ENCODE assay signal across 8 cellular contexts in genomic region chr6:111761783-111762312, GRCh38.
DNase-seq lines count a peak whose midpoint lies in the region; ATAC-seq, FAIRE-seq and TF ChIP-seq lines count a peak whose summit lies in the region.

No MANE protein-coding gene starts in this region.

- peaks cover 46 to 96% (median 78%) of the 10 kb centered on the region in 4 donors for H3K4me1 Mint-ChIP-seq in CD4-positive, CD25-positive, alpha-beta regulatory T cell
- peaks cover 95% of the 10 kb centered on the region for H3K4me1 Mint-ChIP-seq in activated CD8-positive, alpha-beta T cell treated with anti-CD3 and anti-CD28 coated beads for 36 hours (ENCODE audit: low read depth)
- H3K4me1 Mint-ChIP-seq in memory B cell (peaks cover 59% of the 10 kb centered on the region), HFFc6 (ENCODE audit: low read depth) (peaks cover 69% of the 10 kb centered on the region)

- TF ChIP-seq CTCF in activated CD8-positive, alpha-beta T cell treated with anti-CD3 and anti-CD28 coated beads for 36 hours (IDR thresholded peaks at IDR 0.05) = no peak
- TF ChIP-seq CTCF in HepG2 (CRISPR knock-in tag; IDR thresholded peaks at IDR 0.05) (no peak), HFFc6 (IDR thresholded peaks at IDR 0.05) (no peak)

- POLR2A ChIA-PET in activated CD8-positive, alpha-beta T cell treated with anti-CD3 and anti-CD28 coated beads for 36 hours (lab: Charles Lee) = interaction anchor here (0.7 to 4.5 kb wide), 15 partner anchors 9 to 112 kb away, joined by 3 to 35 read pairs (median 5); partner anchors contain the start of gene FYN
- POLR2A ChIA-PET in HepG2 (lab: Yijun Ruan, JAX) = no interaction called here

- peaks cover 98% of the 10 kb centered on the region for H3K4me1 ChIP-seq in CD4-positive, CD25-positive, alpha-beta regulatory T cell (ENCODE audit: control insufficient read depth, insufficient read depth, low read length, poor library complexity, severe bottlenecking)
- no peaks in the 10 kb centered on the region for H3K4me1 ChIP-seq in HepG2 (ENCODE audit: insufficient read depth, low read length)

- WGBS in HepG2 (ENCODE audit: low lambda C conversion rate) = 80% methylated on average over 7 of the region's 7 CpGs

- no peak for TF ChIP-seq POLR2A in HepG2 (IDR thresholded peaks at IDR 0.05; ENCODE audit: insufficient read depth in 1 of 2, low read depth in 2 of 2, low read length in 2 of 2)

- H3K36me3 ChIP-seq in CD4-positive, CD25-positive, alpha-beta regulatory T cell (ENCODE audit: control insufficient read depth, insufficient read depth, low read length) = no peaks in the 10 kb centered on the region
- peaks cover 0 to 2% of the 10 kb centered on the region in 2 experiments; a peak in 1 of 5 replicates for H3K36me3 ChIP-seq in HepG2 (replicated peaks in 1 of 2; ENCODE audit: control insufficient read depth in 1 of 2, insufficient read depth in 2 of 2, low read length in 2 of 2)

- no peaks in the 10 kb centered on the region for H3K79me2 ChIP-seq in HepG2 (ENCODE audit: insufficient read depth, low read length)

- H3K4me3 ChIP-seq in CD4-positive, CD25-positive, alpha-beta regulatory T cell (ENCODE audit: low read depth, low read length) = peak overlapping the region; percentile 89
- no peak overlapping the region for H3K4me3 ChIP-seq in HepG2 (replicated peaks in 1 of 3; ENCODE audit: insufficient read depth in 1 of 3, low read depth in 2 of 3, low read length in 3 of 3)

- TF ChIP-seq RAD21 in HepG2 (CRISPR knock-in tag; IDR thresholded peaks at IDR 0.05) = no peak

- CTCF ChIA-PET in activated CD8-positive, alpha-beta T cell treated with anti-CD3 and anti-CD28 coated beads for 36 hours (lab: Charles Lee) = interaction anchor here (1.0 to 4.1 kb wide), 12 partner anchors 8 to 283 kb away, joined by 3 to 26 read pairs (median 4); no protein-coding TSS in a partner anchor
- CTCF ChIA-PET in HepG2 (lab: Yijun Ruan, JAX; ENCODE audit: low intra/inter-chr PET ratio, low total read pairs) = no interaction called here

- H3K9me3 Mint-ChIP-seq in CD4-positive, CD25-positive, alpha-beta regulatory T cell = peaks cover 0 to 1% (median 0%) of the 10 kb centered on the region in 7 donors
- no peaks in the 10 kb centered on the region for H3K9me3 Mint-ChIP-seq in activated CD8-positive, alpha-beta T cell treated with anti-CD3 and anti-CD28 coated beads for 36 hours
- H3K9me3 Mint-ChIP-seq in memory B cell (no peaks in the 10 kb centered on the region), HFFc6 (no peaks in the 10 kb centered on the region)

- BruUV-seq in HepG2 (replicated peaks; lab: Mats Ljungman, UMichigan) = no TSS peak

- peak overlapping the region; percentile 99 to 100 (median 100) for H3K27ac Mint-ChIP-seq in CD4-positive, CD25-positive, alpha-beta regulatory T cell
- peak overlapping the region; percentile 99 for H3K27ac Mint-ChIP-seq in activated CD8-positive, alpha-beta T cell treated with anti-CD3 and anti-CD28 coated beads for 36 hours
- H3K27ac Mint-ChIP-seq in memory B cell = no peak overlapping the region
- H3K27ac Mint-ChIP-seq in HFFc6 = no peak overlapping the region

- no peaks in the 10 kb centered on the region for H3K27me3 Mint-ChIP-seq in CD4-positive, CD25-positive, alpha-beta regulatory T cell
- H3K27me3 Mint-ChIP-seq in activated CD8-positive, alpha-beta T cell treated with anti-CD3 and anti-CD28 coated beads for 36 hours = no peaks in the 10 kb centered on the region
- H3K27me3 Mint-ChIP-seq in memory B cell = no peaks in the 10 kb centered on the region
- peaks cover 3% of the 10 kb centered on the region; the same call in 1 of the 2 replicates for H3K27me3 Mint-ChIP-seq in HFFc6 (ENCODE audit: insufficient read depth)

- peak overlapping the region; percentile 59 to 95 (median 88) for H3K4me3 Mint-ChIP-seq in CD4-positive, CD25-positive, alpha-beta regulatory T cell
- peak overlapping the region; percentile 77 for H3K4me3 Mint-ChIP-seq in activated CD8-positive, alpha-beta T cell treated with anti-CD3 and anti-CD28 coated beads for 36 hours
- H3K4me3 Mint-ChIP-seq in memory B cell (peak overlapping the region; percentile 52), HFFc6 (no peak overlapping the region)

- no peak for DNase-seq in CD4-positive, CD25-positive, alpha-beta regulatory T cell
- DNase-seq in activated CD8-positive, alpha-beta T cell treated with anti-CD3 and anti-CD28 coated beads for 36 hours = peak; percentile 74
- DNase-seq in memory B cell (ENCODE audit: low spot score in 2 of 2) = peak in 1 of 2 donors; percentile 13
- no peak for DNase-seq in dermis blood vessel endothelial cell
- DNase-seq in GM03348 (ENCODE audit: low spot score) = no peak
- no peak for DNase-seq in HepG2 (ENCODE audit: low spot score)
- DNase-seq in HFFc6 = no peak

- H3K27me3 ChIP-seq in CD4-positive, CD25-positive, alpha-beta regulatory T cell (ENCODE audit: control insufficient read depth, insufficient read depth, low read length) = no peaks in the 10 kb centered on the region
- H3K27me3 ChIP-seq in HepG2 (ENCODE audit: control insufficient read depth in 1 of 2, insufficient read depth in 2 of 2, low read length in 2 of 2) = no peaks in the 10 kb centered on the region

- intact Hi-C loops in activated CD8-positive, alpha-beta T cell treated with anti-CD3 and anti-CD28 coated beads for 36 hours (cut with micrococcal nuclease) = loop anchor here (2.0 to 5.0 kb wide), 4 partner anchors 43 to 280 kb away; partner anchors contain the start of gene FYN
- intact Hi-C loops in HepG2 (cut with micrococcal nuclease; ENCODE audit: unreplicated experiment) = no loop called here

- H3K36me3 Mint-ChIP-seq in CD4-positive, CD25-positive, alpha-beta regulatory T cell = peaks cover 17% of the 10 kb centered on the region
- H3K36me3 Mint-ChIP-seq in activated CD8-positive, alpha-beta T cell treated with anti-CD3 and anti-CD28 coated beads for 36 hours (ENCODE audit: low read depth) = peaks cover 88% of the 10 kb centered on the region
- H3K36me3 Mint-ChIP-seq in memory B cell = peaks cover 14% of the 10 kb centered on the region
- peaks cover 16% of the 10 kb centered on the region for H3K36me3 Mint-ChIP-seq in HFFc6 (ENCODE audit: low read depth)

- no peak for FAIRE-seq in HepG2 (lab: Jason Lieb, UNC)

- no peak for ATAC-seq in CD4-positive, CD25-positive, alpha-beta regulatory T cell (ENCODE audit: low read depth in 2 of 2)
- ATAC-seq in HG02798 (IDR thresholded peaks at IDR 0.05; ENCODE audit: poor library complexity, unreplicated experiment) (peak; percentile 52), memory B cell (ENCODE audit: low read depth) (peak; percentile 69), HepG2 (no peak)
- ATAC-seq in activated CD8-positive, alpha-beta T cell treated with anti-CD3 and anti-CD28 coated beads for 36 hours = no peak

- no peak overlapping the region for H3K9ac ChIP-seq in HepG2 (ENCODE audit: insufficient read depth, low read depth, low read length)

- in situ Hi-C loops in HepG2 (cut with HindIII; ENCODE audit: extremely low pct_ligation_motif_present, low pct_unique_long_range_greater_than_20kb) = no loop called here

- peak overlapping the region; percentile 98 for H3K27ac ChIP-seq in CD4-positive, CD25-positive, alpha-beta regulatory T cell (ENCODE audit: insufficient read depth, low read length, poor library complexity, severe bottlenecking)
- no peak overlapping the region for H3K27ac ChIP-seq in HepG2 (ENCODE audit: extremely low read length, insufficient read depth, low read length)

- TF ChIP-seq EP300 in HepG2 (IDR thresholded peaks at IDR 0.05; ENCODE audit: low read depth in 2 of 2, low read length in 2 of 2) (no peak), HepG2 (CRISPR knock-in tag; IDR thresholded peaks at IDR 0.05; ENCODE audit: borderline replicate concordance) (no peak)

- no peak overlapping the region for H2AFZ ChIP-seq in HepG2 (ENCODE audit: low read length)

- H3K9me3 ChIP-seq in CD4-positive, CD25-positive, alpha-beta regulatory T cell (ENCODE audit: control insufficient read depth in 2 of 2, low read length in 2 of 2) = no peaks in the 10 kb centered on the region
- no peaks in the 10 kb centered on the region for H3K9me3 ChIP-seq in HepG2 (ENCODE audit: low read length)

- H3K4me2 ChIP-seq in HepG2 (ENCODE audit: low read depth, low read length) = no peak overlapping the region

- no peaks in the 10 kb centered on the region for H4K20me1 ChIP-seq in HepG2 (ENCODE audit: insufficient read depth, low read length)

TF ChIP-seq in HepG2, 621 proteins besides CTCF, POLR2A, EP300 and RAD21 (continues in another document):
- TF ChIP-seq RBAK (CRISPR knock-in tag; IDR thresholded peaks at IDR 0.05) = no peak
- no peak for TF ChIP-seq EED (CRISPR knock-in tag; IDR thresholded peaks at IDR 0.05)
- no peak for TF ChIP-seq AGO1 (IDR thresholded peaks at IDR 0.05; ENCODE audit: low read depth, low read length, poor library complexity, severe bottlenecking)
- no peak for TF ChIP-seq ZFP36 (IDR thresholded peaks at IDR 0.05; ENCODE audit: borderline replicate concordance, low read depth, low read length, partially characterized antibody)
- TF ChIP-seq GLI4 (CRISPR knock-in tag; IDR thresholded peaks at IDR 0.05; ENCODE audit: borderline replicate concordance) = no peak
- no peak for TF ChIP-seq PAWR (CRISPR knock-in tag; IDR thresholded peaks at IDR 0.05; ENCODE audit: borderline replicate concordance)
- no peak for TF ChIP-seq POLR2AphosphoS5 (IDR thresholded peaks at IDR 0.05; ENCODE audit: low read depth, low read length)
- no peak for TF ChIP-seq RAD51 (IDR thresholded peaks at IDR 0.05; ENCODE audit: borderline replicate concordance)
- TF ChIP-seq FOXP1 (IDR thresholded peaks at IDR 0.05) = no peak
- TF ChIP-seq FOXP1 (CRISPR knock-in tag; IDR thresholded peaks at IDR 0.05) = no peak
- TF ChIP-seq, protein P1, sequence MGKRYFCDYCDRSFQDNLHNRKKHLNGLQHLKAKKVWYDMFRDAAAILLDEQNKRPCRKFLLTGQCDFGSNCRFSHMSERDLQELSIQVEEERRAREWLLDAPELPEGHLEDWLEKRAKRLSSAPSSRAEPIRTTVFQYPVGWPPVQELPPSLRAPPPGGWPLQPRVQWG (CRISPR knock-in tag; IDR thresholded peaks at IDR 0.05; ENCODE audit: borderline replicate concordance, low read depth) = no peak
- TF ChIP-seq ATAD3A (CRISPR knock-in tag; IDR thresholded peaks at IDR 0.05) = no peak
- no peak for TF ChIP-seq ZKSCAN5 (CRISPR knock-in tag; IDR thresholded peaks at IDR 0.05)
- TF ChIP-seq RFX1 (IDR thresholded peaks at IDR 0.05) = no peak
- TF ChIP-seq SALL1 (CRISPR knock-in tag; IDR thresholded peaks at IDR 0.05) = no peak
- TF ChIP-seq, protein P2, sequence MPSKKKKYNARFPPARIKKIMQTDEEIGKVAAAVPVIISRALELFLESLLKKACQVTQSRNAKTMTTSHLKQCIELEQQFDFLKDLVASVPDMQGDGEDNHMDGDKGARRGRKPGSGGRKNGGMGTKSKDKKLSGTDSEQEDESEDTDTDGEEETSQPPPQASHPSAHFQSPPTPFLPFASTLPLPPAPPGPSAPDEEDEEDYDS (CRISPR knock-in tag; IDR thresholded peaks at IDR 0.05) = no peak
- no peak for TF ChIP-seq ZNF703 (CRISPR knock-in tag; IDR thresholded peaks at IDR 0.05; ENCODE audit: borderline replicate concordance)
- no peak for TF ChIP-seq SRSF4 (IDR thresholded peaks at IDR 0.05; ENCODE audit: low read depth, low read length, poor library complexity, severe bottlenecking)
- no peak for TF ChIP-seq BRD4 (CRISPR knock-in tag; IDR thresholded peaks at IDR 0.05)

Comparison
In these comparisons a context has a peak if more than half of its experiments do, and no peak if none do; other contexts are left out.
1. ATAC-seq: peak in HG02798 (single experiment) and memory B cell (single experiment); none in CD4-positive, CD25-positive, alpha-beta regulatory T cell (0 of 2), activated CD8-positive, alpha-beta T cell treated with anti-CD3 and anti-CD28 coated beads for 36 hours (single experiment) and HepG2 (single experiment).
2. H3K27ac Mint-ChIP-seq: peak in CD4-positive, CD25-positive, alpha-beta regulatory T cell (3 of 3) and activated CD8-positive, alpha-beta T cell treated with anti-CD3 and anti-CD28 coated beads for 36 hours (single experiment); none in memory B cell (single experiment) and HFFc6 (single experiment).